In genomic region chrX:129041319-129041718, GRCh38 we compare ENCODE assay signal across 6 cellular contexts.
"Had no signal": no experiment of that assay in that cellular context is flagged by ENCODE, and none has a peak within 500 bp of the region (broad histone marks: within the 10 kb centered on the region; RNA-seq: fewer than 3 reads in every experiment).

No MANE protein-coding gene starts in this region.

- FAIRE-seq: H1, H54, HTR-8/SVneo had no signal

- ATAC-seq: GM23338 had no signal

- H2AFZ ChIP-seq: GM23338 had no signal

- H3K4me3 ChIP-seq: GM23338 had no signal

- DNase-seq: H9, HCEC 1CT had no signal

- H3K4me2 ChIP-seq: GM23338 had no signal
